In genomic region chr19:49683814-49684250, GRCh38 we compare ENCODE assay signal across 17 cellular contexts.
"Had no signal": no experiment of that assay in that cellular context is flagged by ENCODE, and none has a peak within 500 bp of the region (broad histone marks: within the 10 kb centered on the region; RNA-seq: fewer than 3 reads in every experiment).

No MANE protein-coding gene starts in this region.

- H3K27ac Mint-ChIP-seq: activated CD8-positive, alpha-beta T cell treated with anti-CD3 and anti-CD28 coated beads for 36 hours; activated T-helper 17 cell treated with anti-CD3 and anti-CD28 coated beads, Interleukin-2, amount 50 U/mL, for 72 hours; progenitor cell of endocrine pancreas had no signal

- H3K4me3 Mint-ChIP-seq: activated CD8-positive, alpha-beta T cell treated with anti-CD3 and anti-CD28 coated beads for 36 hours; activated T-helper 17 cell treated with anti-CD3 and anti-CD28 coated beads, Interleukin-2, amount 50 U/mL, for 72 hours; naive thymus-derived CD8-positive, alpha-beta T cell had no signal

- H3K9me3 ChIP-seq: heart right ventricle, mucosa of descending colon, right lobe of liver, upper lobe of left lung had no signal

- H3K27ac ChIP-seq: foreskin keratinocyte, right lobe of liver had no signal

- ATAC-seq: activated CD8-positive, alpha-beta T cell treated with anti-CD3 and anti-CD28 coated beads for 36 hours; activated T-helper 17 cell treated with anti-CD3 and anti-CD28 coated beads, Interleukin-2, amount 50 U/mL, for 72 hours; heart right ventricle; left lobe of liver; naive thymus-derived CD8-positive, alpha-beta T cell; right lobe of liver had no signal

- DNase-seq: activated CD4-positive, CD25-positive, alpha-beta regulatory T cell treated with anti-CD3 and anti-CD28 coated beads, Interleukin-2, amount 50 U/mL, for 72 hours; activated CD8-positive, alpha-beta memory T cell treated with anti-CD3 and anti-CD28 coated beads, Interleukin-2, amount 50 U/mL, for 4 hours; activated naive CD4-positive, alpha-beta T cell treated with anti-CD3 and anti-CD28 coated beads, Interleukin-2, amount 50 U/mL, for 16 hours; anterior cingulate cortex; foreskin keratinocyte; heart right ventricle; mucosa of descending colon; naive thymus-derived CD8-positive, alpha-beta T cell; nucleus accumbens; right lobe of liver; stimulated activated naive CD4-positive, alpha-beta T cell had no signal

- FAIRE-seq: islet of Langerhans had no signal

- H3K4me3 ChIP-seq: heart right ventricle, mucosa of descending colon, right lobe of liver, upper lobe of left lung had no signal

- H3K4me1 ChIP-seq: foreskin keratinocyte had no signal

- H3K27me3 ChIP-seq: foreskin keratinocyte, right lobe of liver, upper lobe of left lung had no signal

- H3K9me3 Mint-ChIP-seq: activated CD8-positive, alpha-beta T cell treated with anti-CD3 and anti-CD28 coated beads for 36 hours; activated T-helper 17 cell treated with anti-CD3 and anti-CD28 coated beads, Interleukin-2, amount 50 U/mL, for 72 hours; naive thymus-derived CD8-positive, alpha-beta T cell had no signal

- H3K27me3 Mint-ChIP-seq: activated CD8-positive, alpha-beta T cell treated with anti-CD3 and anti-CD28 coated beads for 36 hours; activated T-helper 17 cell treated with anti-CD3 and anti-CD28 coated beads, Interleukin-2, amount 50 U/mL, for 72 hours; naive thymus-derived CD8-positive, alpha-beta T cell; progenitor cell of endocrine pancreas had no signal
